In genomic region chr21:16134134-16134533, GRCh38 we compare ENCODE assay signal across 33 cellular contexts.
"Had no signal": no experiment of that assay in that cellular context is flagged by ENCODE, and none has a peak within 500 bp of the region (broad histone marks: within the 10 kb centered on the region; RNA-seq: fewer than 3 reads in every experiment).

No MANE protein-coding gene starts in this region.

- H3K4me1 Mint-ChIP-seq: activated CD4-positive, alpha-beta T cell treated with anti-CD3 and anti-CD28 coated beads, Interleukin-2, amount 10 ng/mL, durations not matched to agents 24 days and 14 days; activated naive CD8-positive, alpha-beta T cell treated with anti-CD3 and anti-CD28 coated beads for 36 hours; memory B cell; naive thymus-derived CD8-positive, alpha-beta T cell; stimulated activated effector memory CD8-positive, alpha-beta T cell treated with anti-CD3 and anti-CD28 coated beads, Interleukin-12 subunit alpha, Interleukin-12 subunit beta, amount 100 ng/mL, for 72 hours; stimulated activated naive CD8-positive, alpha-beta T cell treated with anti-CD3 and anti-CD28 coated beads, Interleukin-15, amount 100 ng/mL, for 72 hours; T-helper 17 cell had no signal

- H3K27ac ChIP-seq: adrenal gland, colonic mucosa, sigmoid colon, tibial artery, upper lobe of right lung, WERI-Rb-1 had no signal

- H3K27me3 Mint-ChIP-seq: activated CD4-positive, alpha-beta memory T cell treated with anti-CD3 and anti-CD28 coated beads for 36 hours; activated CD4-positive, alpha-beta T cell treated with anti-CD3 and anti-CD28 coated beads, Interleukin-2, amount 10 ng/mL, durations not matched to agents 24 days and 14 days; activated naive CD8-positive, alpha-beta T cell treated with anti-CD3 and anti-CD28 coated beads for 36 hours; memory B cell; stimulated activated naive CD8-positive, alpha-beta T cell treated with anti-CD3 and anti-CD28 coated beads, Interleukin-15, amount 100 ng/mL, for 72 hours; T-helper 17 cell had no signal

- H3K36me3 ChIP-seq: adrenal gland, colonic mucosa, sigmoid colon, upper lobe of right lung, WERI-Rb-1 had no signal

- H3K4me3 ChIP-seq: adrenal gland, colonic mucosa, sigmoid colon, tibial artery, upper lobe of right lung had no signal

- H3K27me3 ChIP-seq: adrenal gland, colonic mucosa, sigmoid colon, tibial artery, upper lobe of right lung had no signal

- H3K4me1 ChIP-seq: adrenal gland, colonic mucosa, sigmoid colon, tibial artery, upper lobe of right lung had no signal

- ATAC-seq: left cardiac atrium; naive thymus-derived CD8-positive, alpha-beta T cell; SK-N-SH treated with all-trans-retinoic acid at 6 μM for 48 hours; stimulated activated effector memory CD8-positive, alpha-beta T cell treated with anti-CD3 and anti-CD28 coated beads, Interleukin-12 subunit alpha, Interleukin-12 subunit beta, amount 100 ng/mL, for 72 hours; stimulated activated naive CD8-positive, alpha-beta T cell treated with anti-CD3 and anti-CD28 coated beads, Interleukin-15, amount 100 ng/mL, for 72 hours; T-helper 17 cell; upper lobe of right lung had no signal

- H3K9me3 ChIP-seq: adrenal gland, colonic mucosa, sigmoid colon, upper lobe of right lung had no signal

- H3K27ac Mint-ChIP-seq: activated CD4-positive, alpha-beta memory T cell treated with anti-CD3 and anti-CD28 coated beads for 36 hours; activated CD4-positive, alpha-beta T cell treated with anti-CD3 and anti-CD28 coated beads, Interleukin-2, amount 10 ng/mL, durations not matched to agents 24 days and 14 days; activated naive CD4-positive, alpha-beta T cell treated with anti-CD3 and anti-CD28 coated beads for 36 hours; activated naive CD8-positive, alpha-beta T cell treated with anti-CD3 and anti-CD28 coated beads for 36 hours; activated T-helper 1 cell treated with anti-CD3 and anti-CD28 coated beads, Interleukin-12 subunit alpha, Interleukin-12 subunit beta, Interleukin-2, Interleukin-4 antibody, amounts not matched to agents 30 ng/mL and 10 ng/mL and 1 ng/mL, durations not matched to agents 14 hours and 24 hours and 36 hours; memory B cell; naive thymus-derived CD8-positive, alpha-beta T cell; stimulated activated effector memory CD8-positive, alpha-beta T cell treated with anti-CD3 and anti-CD28 coated beads, Interleukin-12 subunit alpha, Interleukin-12 subunit beta, amount 100 ng/mL, for 72 hours; stimulated activated naive CD8-positive, alpha-beta T cell treated with anti-CD3 and anti-CD28 coated beads, Interleukin-15, amount 100 ng/mL, for 72 hours; T-helper 17 cell had no signal

- H3K36me3 Mint-ChIP-seq: activated CD4-positive, alpha-beta memory T cell treated with anti-CD3 and anti-CD28 coated beads for 36 hours; activated naive CD8-positive, alpha-beta T cell treated with anti-CD3 and anti-CD28 coated beads for 36 hours; memory B cell; naive thymus-derived CD8-positive, alpha-beta T cell; stimulated activated effector memory CD8-positive, alpha-beta T cell treated with anti-CD3 and anti-CD28 coated beads, Interleukin-12 subunit alpha, Interleukin-12 subunit beta, amount 100 ng/mL, for 72 hours had no signal

- H3K4me3 Mint-ChIP-seq: activated CD4-positive, alpha-beta memory T cell treated with anti-CD3 and anti-CD28 coated beads for 36 hours; activated CD4-positive, alpha-beta T cell treated with anti-CD3 and anti-CD28 coated beads, Interleukin-2, amount 10 ng/mL, durations not matched to agents 24 days and 14 days; activated naive CD4-positive, alpha-beta T cell treated with anti-CD3 and anti-CD28 coated beads for 36 hours; activated naive CD8-positive, alpha-beta T cell treated with anti-CD3 and anti-CD28 coated beads for 36 hours; activated T-helper 1 cell treated with anti-CD3 and anti-CD28 coated beads, Interleukin-12 subunit alpha, Interleukin-12 subunit beta, Interleukin-2, Interleukin-4 antibody, amounts not matched to agents 30 ng/mL and 10 ng/mL and 1 ng/mL, durations not matched to agents 14 hours and 24 hours and 36 hours; memory B cell; naive thymus-derived CD8-positive, alpha-beta T cell; neural crest cell; stimulated activated effector memory CD8-positive, alpha-beta T cell treated with anti-CD3 and anti-CD28 coated beads, Interleukin-12 subunit alpha, Interleukin-12 subunit beta, amount 100 ng/mL, for 72 hours; stimulated activated naive CD8-positive, alpha-beta T cell treated with anti-CD3 and anti-CD28 coated beads, Interleukin-15, amount 100 ng/mL, for 72 hours; T-helper 17 cell had no signal

- DNase-seq: activated CD4-positive, alpha-beta memory T cell treated with anti-CD3 and anti-CD28 coated beads for 36 hours; activated CD4-positive, alpha-beta T cell treated with anti-CD3 and anti-CD28 coated beads, Interleukin-2, amount 10 ng/mL, durations not matched to agents 24 days and 14 days; activated CD4-positive, CD25-positive, alpha-beta regulatory T cell treated with anti-CD3 and anti-CD28 coated beads, Interleukin-2, amount 50 U/mL, for 72 hours; activated CD8-positive, alpha-beta memory T cell treated with anti-CD3 and anti-CD28 coated beads, Interleukin-2, amount 50 U/mL, for 4 hours; activated effector memory CD4-positive, alpha-beta T cell treated with anti-CD3 and anti-CD28 coated beads, Interleukin-2, amount 50 U/mL, for 16 hours; activated naive CD4-positive, alpha-beta T cell treated with anti-CD3 and anti-CD28 coated beads for 36 hours; activated naive CD8-positive, alpha-beta T cell treated with anti-CD3 and anti-CD28 coated beads for 36 hours; activated T-cell treated with anti-CD3 and anti-CD28 coated beads, Interleukin-2, amount 50 U/mL, for 1 hour; adrenal gland; aorta; colonic mucosa; effector CD8-positive, alpha-beta T cell; foreskin fibroblast; head of caudate nucleus; hippocampal formation; left cardiac atrium; naive thymus-derived CD8-positive, alpha-beta T cell; posterior cingulate gyrus; sigmoid colon; small intestine; stimulated activated CD4-positive, alpha-beta T cell treated with anti-CD3 and anti-CD28 coated beads, Interleukin-4, amount 100 ng/mL, for 24 hours; stimulated activated naive CD8-positive, alpha-beta T cell treated with anti-CD3 and anti-CD28 coated beads, Interleukin-15, amount 100 ng/mL, for 72 hours; substantia nigra; T-helper 17 cell; T1000; tibial artery; upper lobe of right lung; WERI-Rb-1 had no signal

- H3K9me3 Mint-ChIP-seq: activated CD4-positive, alpha-beta T cell treated with anti-CD3 and anti-CD28 coated beads, Interleukin-2, amount 10 ng/mL, durations not matched to agents 24 days and 14 days had no signal
